11 cellular contexts compared by ENCODE assay signal in genomic region chr9:131349522-131349880, GRCh38. TPM values are rescaled to one million over a fixed set of nuclear protein-coding genes. Genes with fewer than 3 reads are reported as not detected.
DNase-seq lines count a peak whose midpoint lies in the region; ATAC-seq, FAIRE-seq and TF ChIP-seq lines count a peak whose summit lies in the region.
"Had no signal": no experiment of that assay in that cellular context is flagged by ENCODE, and none has a peak within 500 bp of the region (broad histone marks: within the 10 kb centered on the region; RNA-seq: fewer than 3 reads in every experiment).

No MANE protein-coding gene starts in this region.

- H3K9ac ChIP-seq in SU-DHL-6 (ENCODE audit: low read length) (no peak overlapping the region), keratinocyte (ENCODE audit: control insufficient read depth, extremely low read depth, insufficient read depth, low read length) (peak overlapping the region; percentile 33)

- intact Hi-C loops in Right ventricle myocardium inferior (cut with DNase I), result no loop called here
- intact Hi-C loops in left ventricle myocardium superior (cut with micrococcal nuclease), result no loop called here

- ATAC-seq in Right ventricle myocardium inferior (peak; percentile 4), left ventricle myocardium superior (no peak), thoracic aorta (ENCODE audit: insufficient number of reproducible peaks, low FRiP score, low read depth) (no peak)

- no peaks in the 10 kb centered on the region for H3K9me3 ChIP-seq in SU-DHL-6 (ENCODE audit: insufficient read depth, low read length)
- H3K9me3 ChIP-seq in keratinocyte (ENCODE audit: control insufficient read depth, low read depth, low read length), result no peaks in the 10 kb centered on the region
- H3K9me3 ChIP-seq in thoracic aorta, result no peaks in the 10 kb centered on the region
- H3K9me3 ChIP-seq: prostate gland had no signal

- H3K4me3 ChIP-seq in SU-DHL-6 (ENCODE audit: insufficient read depth, low read length, poor library complexity, severe bottlenecking), result no peak overlapping the region
- no peak overlapping the region for H3K4me3 ChIP-seq in keratinocyte (ENCODE audit: control insufficient read depth in 2 of 3, extremely low read depth in 1 of 3, insufficient read depth in 2 of 3, low read depth in 1 of 3, low read length in 3 of 3)
- H3K4me3 ChIP-seq in thoracic aorta, result peak overlapping the region; percentile 64

- no peaks in the 10 kb centered on the region for H4K20me1 ChIP-seq in SU-DHL-6 (ENCODE audit: low read depth, low read length)
- no peaks in the 10 kb centered on the region for H4K20me1 ChIP-seq in keratinocyte (ENCODE audit: control insufficient read depth, extremely low read depth, insufficient read depth, low read length)

- no peaks in the 10 kb centered on the region for H3K79me2 ChIP-seq in SU-DHL-6 (ENCODE audit: insufficient read depth, low read length)
- H3K79me2 ChIP-seq in keratinocyte (ENCODE audit: control insufficient read depth, insufficient read depth, low read length), result no peaks in the 10 kb centered on the region

- H3K9me2 ChIP-seq in SU-DHL-6 (replicated peaks; ENCODE audit: insufficient read depth, low read length), result no peaks in the 10 kb centered on the region

- dilution Hi-C loops in keratinocyte (cut with MboI; ENCODE audit: extremely low pct_ligation_motif_present, low sequenced_read_pairs), result no loop called here

- in situ Hi-C loops in ACHN (cut with HindIII; ENCODE audit: low pct_ligation_motif_present, low pct_unique_long_range_greater_than_20kb, low sequenced_read_pairs), result no loop called here

- H3K27ac ChIP-seq in SU-DHL-6 (ENCODE audit: low read depth, low read length) (no peak overlapping the region), keratinocyte (ENCODE audit: control insufficient read depth, insufficient read depth, low read length) (no peak overlapping the region), thoracic aorta (no peak overlapping the region)
- H3K27ac ChIP-seq: foreskin keratinocyte had no signal

- no peaks in the 10 kb centered on the region for H3K27me3 ChIP-seq in SU-DHL-6 (ENCODE audit: low read length)
- H3K27me3 ChIP-seq in keratinocyte (ENCODE audit: control insufficient read depth, extremely low read depth, insufficient read depth, low read length), result peaks cover 2% of the 10 kb centered on the region
- H3K27me3 ChIP-seq in thoracic aorta (replicated peaks; ENCODE audit: insufficient read depth), result no peaks in the 10 kb centered on the region

- peak overlapping the region; percentile 60 for H2AFZ ChIP-seq in SU-DHL-6 (ENCODE audit: low read depth, low read length, severe bottlenecking)
- no peak overlapping the region for H2AFZ ChIP-seq in keratinocyte (ENCODE audit: control insufficient read depth, low read length)

- no peaks in the 10 kb centered on the region for H3F3A ChIP-seq in SU-DHL-6 (ENCODE audit: insufficient read depth)

- no peaks in the 10 kb centered on the region for H3K9me1 ChIP-seq in keratinocyte (ENCODE audit: control insufficient read depth, extremely low read depth, insufficient read depth, low read length)

- FAIRE-seq in keratinocyte (lab: Jason Lieb, UNC), result no peak
- FAIRE-seq: G401.6 had no signal

- H3K36me3 ChIP-seq in SU-DHL-6 (ENCODE audit: low read length) (no peaks in the 10 kb centered on the region), keratinocyte (ENCODE audit: control insufficient read depth in 2 of 2, extremely low read depth in 1 of 2, insufficient read depth in 2 of 2, low read length in 2 of 2) (no peaks in the 10 kb centered on the region), thoracic aorta (no peaks in the 10 kb centered on the region)
- H3K36me3 ChIP-seq: prostate gland had no signal

- H3K4me1 ChIP-seq in keratinocyte (ENCODE audit: control insufficient read depth, extremely low read depth, insufficient read depth, low read length), result no peaks in the 10 kb centered on the region
- peaks cover 7 to 9% of the 10 kb centered on the region in 2 donors for H3K4me1 ChIP-seq in thoracic aorta (ENCODE audit: control insufficient read depth in 1 of 2, low read depth in 2 of 2)
- H3K4me1 ChIP-seq: foreskin keratinocyte, prostate gland had no signal

- TF ChIP-seq CTCF in SU-DHL-6 (IDR thresholded peaks at IDR 0.05; ENCODE audit: insufficient read depth, low read length, poor library complexity, severe bottlenecking) (no peak), keratinocyte (optimal IDR thresholded peaks at IDR 0.05 in 1 of 3, IDR thresholded peaks at IDR 0.05 in 1 of 3, conservative IDR thresholded peaks at IDR 0.05 in 1 of 3; ENCODE audit: extremely low read depth in 1 of 3, insufficient read depth in 2 of 3, low read length in 3 of 3) (no peak), thoracic aorta (IDR thresholded peaks at IDR 0.05) (no peak)

- H3K4me2 ChIP-seq in SU-DHL-6 (ENCODE audit: low read depth, low read length, poor library complexity, severe bottlenecking) (no peak overlapping the region), keratinocyte (ENCODE audit: control insufficient read depth, extremely low read depth, insufficient read depth, low read depth, low read length) (no peak overlapping the region)

- DNase-seq in Right ventricle myocardium inferior (ENCODE audit: missing footprints) (no peak), left ventricle myocardium superior (no peak), keratinocyte (ENCODE audit: low read depth, low spot score) (no peak), thoracic aorta (ENCODE audit: low spot score) (no peak), NCI-H524 treated with DMSO at 0.1 percent for 48 hours (lab: John Stamatoyannopoulos, UW) (no peak), ACHN (no peak)
- no peak for DNase-seq in activated T-cell treated with anti-CD3 and anti-CD28 coated beads, Interleukin-2, amount 50 U/mL, for 48 hours

RNA-seq across cellular contexts. Expression of gene PRRC2B, which starts 44.4 kb away (rescaled TPM):
- total RNA-seq in Right ventricle myocardium inferior (142 TPM), left ventricle myocardium superior (144 TPM), thoracic aorta (100 to 1,000 TPM; 162 to 198 TPM)
- polyA plus RNA-seq in keratinocyte, result 15.2 to 38.8 TPM (median 20.8 TPM) in 3 replicates
- 36.7 TPM for polyA plus RNA-seq in keratinocyte (2011; ENCODE audit: low read depth)
- polyA plus RNA-seq in keratinocyte (2011; cell fraction: cytosol; rRNA removed), result 26.1 and 27.0 TPM in 2 replicates
- 170 and 203 TPM in 2 replicates for polyA plus RNA-seq in keratinocyte (2011; cell fraction: nucleus; rRNA removed)
- 32.6 and 73.5 TPM in 2 replicates for polyA plus RNA-seq in keratinocyte (2012; ENCODE audit: low replicate concordance)
- 69.3 to 140 TPM (median 93.9 TPM) in 3 replicates for polyA minus RNA-seq in keratinocyte
- 29.4 TPM for polyA minus RNA-seq in keratinocyte (2011; cell fraction: cytosol; rRNA and poly(A)+ RNA removed)
- polyA minus RNA-seq in keratinocyte (2011; cell fraction: nucleus; rRNA and poly(A)+ RNA removed), result 91.0 and 150 TPM in 2 replicates

RNA-seq across cellular contexts. Expression of gene PLPP7, which starts 60.0 kb away (rescaled TPM):
- total RNA-seq in Right ventricle myocardium inferior (107 TPM), left ventricle myocardium superior (127 TPM), thoracic aorta (10 to 100 TPM; 14.2 to 29.0 TPM)
- polyA plus RNA-seq in keratinocyte, result not detected in 3 replicates
- polyA plus RNA-seq in keratinocyte (2011; ENCODE audit: low read depth), result not detected
- not detected in 2 replicates for polyA plus RNA-seq in keratinocyte (2011; cell fraction: cytosol; rRNA removed)
- not detected in 2 replicates for polyA plus RNA-seq in keratinocyte (2011; cell fraction: nucleus; rRNA removed)
- not detected in 2 replicates for polyA plus RNA-seq in keratinocyte (2012; ENCODE audit: low replicate concordance)
- not detected in 3 replicates for polyA minus RNA-seq in keratinocyte
- not detected for polyA minus RNA-seq in keratinocyte (2011; cell fraction: cytosol; rRNA and poly(A)+ RNA removed)
- not detected in 2 replicates for polyA minus RNA-seq in keratinocyte (2011; cell fraction: nucleus; rRNA and poly(A)+ RNA removed)
- total RNA-seq: foreskin keratinocyte had no signal
- polyA plus RNA-seq: foreskin keratinocyte had no signal
